In the genomic region with DNA sequence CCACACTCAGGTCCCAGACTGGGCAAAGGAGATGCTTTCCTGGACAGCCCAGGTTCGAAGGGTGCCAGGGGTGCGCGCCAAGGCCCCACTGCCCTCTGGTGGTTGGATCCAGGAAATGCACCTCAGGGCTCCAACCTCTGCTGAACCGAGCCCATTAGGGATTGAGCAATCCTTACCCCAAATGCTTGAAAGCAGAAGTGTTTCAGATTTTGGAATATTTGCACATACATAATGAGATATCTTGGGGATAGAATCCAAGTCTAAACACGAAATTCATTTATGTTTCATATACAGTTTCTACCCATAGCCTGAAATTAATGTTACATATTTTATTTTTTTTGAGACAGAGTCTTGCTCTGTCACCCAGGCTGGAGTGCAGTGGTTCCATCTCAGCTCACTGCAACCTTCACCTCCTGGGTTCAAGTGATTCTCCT, we compare ENCODE assay signal across 8 cellular contexts. TPM values are rescaled to one million over a fixed set of nuclear protein-coding genes. Genes with fewer than 3 reads are reported as not detected.
DNase-seq lines count a peak whose midpoint lies in the region; ATAC-seq and TF ChIP-seq lines count a peak whose summit lies in the region.

No MANE protein-coding gene starts in this region.

- no peaks in the 10 kb centered on the region for H3K9me2 ChIP-seq in OCI-LY7 (ENCODE audit: insufficient read depth, low read length)

- TF ChIP-seq CTCF in OCI-LY7 (conservative IDR thresholded peaks at IDR 0.05; ENCODE audit: low read length) (peak; percentile 96), esophagus squamous epithelium (IDR thresholded peaks at IDR 0.05) (peak; percentile 94 to 99 (median 98)), nephron (IDR thresholded peaks at IDR 0.05; ENCODE audit: unreplicated experiment in 3 of 3) (peak; percentile 98 to 99 (median 98))

- H3K27ac Mint-ChIP-seq in nephron = peak overlapping the region; percentile 68 to 91 (median 78)
- no peak overlapping the region for H3K27ac Mint-ChIP-seq in stimulated activated naive CD8-positive, alpha-beta T cell treated with anti-CD3 and anti-CD28 coated beads, Interleukin-15, amount 100 ng/mL, for 72 hours

- POLR2A ChIA-PET in OCI-LY7 (lab: Charles Lee) = interaction anchor here (0.5 to 1.2 kb wide), 3 partner anchors 50 to 199 kb away, joined by 3 to 4 read pairs (median 3); no protein-coding TSS in a partner anchor

- no peak overlapping the region for H3K4me3 Mint-ChIP-seq in nephron
- H3K4me3 Mint-ChIP-seq in stimulated activated naive CD8-positive, alpha-beta T cell treated with anti-CD3 and anti-CD28 coated beads, Interleukin-15, amount 100 ng/mL, for 72 hours = no peak overlapping the region

- TF ChIP-seq POLR2A in esophagus squamous epithelium (IDR thresholded peaks at IDR 0.05) = no peak

- no peaks in the 10 kb centered on the region for H3K27me3 Mint-ChIP-seq in nephron (ENCODE audit: low read depth)
- no peaks in the 10 kb centered on the region for H3K27me3 Mint-ChIP-seq in stimulated activated naive CD8-positive, alpha-beta T cell treated with anti-CD3 and anti-CD28 coated beads, Interleukin-15, amount 100 ng/mL, for 72 hours

- no peaks in the 10 kb centered on the region for H4K20me1 ChIP-seq in OCI-LY7 (ENCODE audit: insufficient read depth, low read length)

- no peaks in the 10 kb centered on the region for H3K36me3 Mint-ChIP-seq in nephron (ENCODE audit: low read depth)

- H3K27ac ChIP-seq in OCI-LY7 (ENCODE audit: low read depth, low read length, poor library complexity, severe bottlenecking) (no peak overlapping the region), esophagus squamous epithelium (peak overlapping the region; percentile 83 to 88 (median 86))

- H3K36me3 ChIP-seq in OCI-LY7 (ENCODE audit: insufficient read depth, low read length) = no peaks in the 10 kb centered on the region
- peaks cover 0 to 20% (median 0%) of the 10 kb centered on the region in 3 donors for H3K36me3 ChIP-seq in esophagus squamous epithelium

- no peaks in the 10 kb centered on the region for H3K27me3 ChIP-seq in esophagus squamous epithelium

- DNase-seq in D341Med (ENCODE audit: low spot score) (peak; percentile 89), HS-5 (ENCODE audit: low read depth) (peak; percentile 49), OCI-LY7 (ENCODE audit: low spot score) (peak; percentile 72), activated T-cell treated with anti-CD3 and anti-CD28 coated beads for 24 hours (ENCODE audit: low read depth) (peak; percentile 60), esophagus squamous epithelium (lab: John Stamatoyannopoulos, UW) (no peak)
- peak; percentile 73 to 76 for DNase-seq in stimulated activated naive CD8-positive, alpha-beta T cell treated with anti-CD3 and anti-CD28 coated beads, Interleukin-15, amount 100 ng/mL, for 72 hours

- WGBS in esophagus squamous epithelium, 2 donors = 0 to 9% methylated on average over 3 of the region's 5 CpGs

- H2AFZ ChIP-seq in OCI-LY7 (ENCODE audit: low read length) = no peak overlapping the region

- H3K79me2 ChIP-seq in OCI-LY7 (ENCODE audit: insufficient read depth, low read depth, low read length) = no peaks in the 10 kb centered on the region

- H3K9me3 ChIP-seq in OCI-LY7 (ENCODE audit: low read length) = no peaks in the 10 kb centered on the region
- no peaks in the 10 kb centered on the region for H3K9me3 ChIP-seq in esophagus squamous epithelium

- H3K4me2 ChIP-seq in OCI-LY7 (ENCODE audit: low read length) = no peak overlapping the region

- H3K9me3 Mint-ChIP-seq in nephron = no peaks in the 10 kb centered on the region
- H3K9me3 Mint-ChIP-seq in stimulated activated naive CD8-positive, alpha-beta T cell treated with anti-CD3 and anti-CD28 coated beads, Interleukin-15, amount 100 ng/mL, for 72 hours = no peaks in the 10 kb centered on the region

- H3K4me1 ChIP-seq in OCI-LY7 (ENCODE audit: insufficient read depth, low read length, poor library complexity, severe bottlenecking) = peaks cover 15% of the 10 kb centered on the region
- H3K4me1 ChIP-seq in esophagus squamous epithelium = peaks cover 27 to 39% (median 27%) of the 10 kb centered on the region in 3 donors

- peak; percentile 82 for ATAC-seq in stimulated activated naive CD8-positive, alpha-beta T cell treated with anti-CD3 and anti-CD28 coated beads, Interleukin-15, amount 100 ng/mL, for 72 hours
- ATAC-seq in GM19467 (IDR thresholded peaks at IDR 0.05; ENCODE audit: unreplicated experiment) = no peak

- H3K4me1 Mint-ChIP-seq in nephron = peaks cover 21% of the 10 kb centered on the region
- peaks cover 26% of the 10 kb centered on the region for H3K4me1 Mint-ChIP-seq in stimulated activated naive CD8-positive, alpha-beta T cell treated with anti-CD3 and anti-CD28 coated beads, Interleukin-15, amount 100 ng/mL, for 72 hours

- CTCF ChIA-PET in OCI-LY7 (lab: Charles Lee; ENCODE audit: unreplicated experiment) = interaction anchor here (0.6 to 1.0 kb wide), 2 partner anchors 51 to 52 kb away, joined by 3 to 4 read pairs; no protein-coding TSS in a partner anchor

- intact Hi-C loops in OCI-LY7 (cut with micrococcal nuclease; ENCODE audit: unreplicated experiment) = loop anchor here (1.0 to 10.0 kb wide), 3 partner anchors 53 to 133 kb away; partner anchors contain the start of gene KDF1
- intact Hi-C loops in esophagus squamous epithelium (cut with DNase I) = loop anchor here (2.0 to 10.0 kb wide), 2 partner anchors 49 to 103 kb away; partner anchors contain the start of gene TRNP1

- H3K4me3 ChIP-seq in OCI-LY7 (ENCODE audit: low read depth, low read length, poor library complexity, severe bottlenecking) (no peak overlapping the region), esophagus squamous epithelium (no peak overlapping the region)

- BruUV-seq in OCI-LY7 (replicated peaks; lab: Mats Ljungman, UMichigan) = no TSS peak

RNA-seq across cellular contexts. Expression of gene SLC9A1, which starts 57.4 kb away (rescaled TPM):
- total RNA-seq in OCI-LY7 (2014; rRNA removed; shearing (Covaris generic)) = 5.3 and 5.8 TPM in 2 replicates
- total RNA-seq in OCI-LY7 (2022) = 17.4 and 19.2 TPM in 2 replicates
- 10 to 100 TPM; 11.4 to 18.8 (median 16.6) TPM for total RNA-seq in esophagus squamous epithelium

Comparison
In these comparisons a context has a peak if more than half of its experiments do, and no peak if none do; other contexts are left out.
1. H3K27ac Mint-ChIP-seq: peak in nephron (3 of 3); none in stimulated activated naive CD8-positive, alpha-beta T cell treated with anti-CD3 and anti-CD28 coated beads, Interleukin-15, amount 100 ng/mL, for 72 hours (0 of 2).
2. Peak in every context shown above with its lines, with median percentiles within 50 percentile points of each other: CTCF ChIP-seq.